In the genomic region with DNA sequence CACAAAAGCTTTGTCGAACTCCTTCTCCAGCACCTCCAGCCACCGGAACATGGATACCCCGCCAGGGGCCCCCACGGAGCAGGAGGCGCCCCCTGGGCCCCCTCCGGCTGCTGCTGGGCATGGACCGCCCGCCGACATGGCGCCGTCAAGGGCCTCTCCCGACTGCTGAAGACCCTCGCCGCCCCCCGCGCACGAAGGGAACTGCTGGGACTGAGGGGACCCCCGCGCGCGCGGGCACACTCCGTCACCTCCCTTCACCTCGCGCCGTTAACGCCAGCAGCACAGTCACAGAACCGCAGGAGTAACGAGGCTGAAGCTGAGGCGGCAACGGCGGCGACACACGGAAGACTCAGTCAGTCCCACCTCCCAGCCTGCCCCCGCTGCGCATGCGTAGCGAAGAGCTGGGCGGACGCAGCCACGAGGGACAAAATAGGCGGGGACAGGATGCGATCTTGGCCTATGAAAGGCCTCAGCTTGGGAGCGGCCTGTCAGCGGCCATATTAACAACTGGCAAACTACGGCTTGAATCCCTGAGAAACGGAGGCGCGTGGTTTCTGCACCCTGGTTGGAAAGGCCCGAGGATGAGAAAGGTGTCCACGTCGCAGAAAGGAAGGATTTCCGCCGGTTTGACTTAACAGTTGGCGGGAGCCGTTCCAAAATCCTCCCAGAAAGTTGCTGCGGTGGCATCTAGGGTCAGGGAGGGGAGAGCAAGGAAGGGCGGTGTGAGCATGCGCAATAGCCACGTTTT, we compare ENCODE assay signal across 1 cellular context.
TF ChIP-seq lines count a peak whose summit lies in the region.

A gene (minus strand): TSS at position 361 of the 748 bp plus-strand sequence. CDS start 223 bp downstream, at position 138.

TF ChIP-seq in HCT116, 20 proteins besides CTCF, POLR2A, EP300 and RAD21 (continued from another document):
- TF ChIP-seq, protein P1, sequence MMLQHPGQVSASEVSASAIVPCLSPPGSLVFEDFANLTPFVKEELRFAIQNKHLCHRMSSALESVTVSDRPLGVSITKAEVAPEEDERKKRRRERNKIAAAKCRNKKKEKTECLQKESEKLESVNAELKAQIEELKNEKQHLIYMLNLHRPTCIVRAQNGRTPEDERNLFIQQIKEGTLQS (IDR thresholded peaks at IDR 0.05): no peak
- no peak for TF ChIP-seq JUND (IDR thresholded peaks at IDR 0.05)
